In genomic region chr5:114467729-114468128, GRCh38 we compare ENCODE assay signal across 1 cellular context.
TF ChIP-seq lines count a peak whose summit lies in the region.

No MANE protein-coding gene starts in this region.

TF ChIP-seq in IMR-90, 13 proteins besides CTCF, POLR2A, EP300 and RAD21 (continued from another document):
- TF ChIP-seq MXI1 (IDR thresholded peaks at IDR 0.05; ENCODE audit: borderline replicate concordance, low read depth, low read length): no peak
- no peak for TF ChIP-seq CEBPB (IDR thresholded peaks at IDR 0.05; ENCODE audit: low read depth, low read length)
- TF ChIP-seq NFE2L2 (IDR thresholded peaks at IDR 0.05; ENCODE audit: low read depth, low read length): no peak
TF ChIP-seq in IMR-90: peak in this region for 0.
